In the genomic region with DNA sequence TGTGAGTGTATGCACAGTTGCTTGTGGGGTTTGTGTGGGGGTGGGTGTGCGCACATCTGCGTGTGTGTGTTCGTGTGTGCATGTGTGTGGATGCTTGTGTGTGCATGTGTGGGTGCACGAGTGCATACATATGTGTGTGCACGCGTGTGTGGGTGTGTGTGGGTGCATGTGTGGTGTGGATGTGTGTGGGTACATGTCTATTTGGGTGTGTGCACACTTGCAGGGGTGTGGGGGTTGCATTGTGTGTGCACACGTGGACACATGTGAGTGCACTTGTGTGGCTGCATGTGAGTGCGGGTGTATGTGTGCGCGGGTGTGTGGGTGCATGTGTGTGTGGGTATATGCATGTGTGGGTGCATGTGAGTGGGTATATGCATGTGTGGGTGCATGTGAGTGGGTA, we compare ENCODE assay signal across 1 cellular context.
TF ChIP-seq lines count a peak whose summit lies in the region.

No MANE protein-coding gene starts in this region.

TF ChIP-seq in HepG2, 621 proteins besides CTCF, POLR2A, EP300 and RAD21 (continued from another document):
- TF ChIP-seq ZNF512 (CRISPR knock-in tag; IDR thresholded peaks at IDR 0.05) = no peak
- no peak for TF ChIP-seq REL (CRISPR knock-in tag; conservative IDR thresholded peaks at IDR 0.05)
- TF ChIP-seq ZNF567 (CRISPR knock-in tag; IDR thresholded peaks at IDR 0.05; ENCODE audit: borderline replicate concordance) = no peak
- no peak for TF ChIP-seq NR2F1 (CRISPR knock-in tag; IDR thresholded peaks at IDR 0.05)
- TF ChIP-seq SKIL (CRISPR knock-in tag; IDR thresholded peaks at IDR 0.05; ENCODE audit: borderline replicate concordance) = no peak
- no peak for TF ChIP-seq ZNF263 (CRISPR knock-in tag; IDR thresholded peaks at IDR 0.05)
- TF ChIP-seq, protein P1, sequence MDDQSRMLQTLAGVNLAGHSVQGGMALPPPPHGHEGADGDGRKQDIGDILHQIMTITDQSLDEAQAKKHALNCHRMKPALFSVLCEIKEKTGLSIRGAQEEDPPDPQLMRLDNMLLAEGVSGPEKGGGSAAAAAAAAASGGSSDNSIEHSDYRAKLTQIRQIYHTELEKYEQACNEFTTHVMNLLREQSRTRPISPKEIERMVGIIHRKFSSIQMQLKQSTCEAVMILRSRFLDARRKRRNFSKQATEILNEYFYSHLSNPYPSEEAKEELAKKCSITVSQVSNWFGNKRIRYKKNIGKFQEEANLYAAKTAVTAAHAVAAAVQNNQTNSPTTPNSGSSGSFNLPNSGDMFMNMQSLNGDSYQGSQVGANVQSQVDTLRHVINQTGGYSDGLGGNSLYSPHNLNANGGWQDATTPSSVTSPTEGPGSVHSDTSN (CRISPR knock-in tag; IDR thresholded peaks at IDR 0.05; ENCODE audit: borderline replicate concordance) = no peak
- TF ChIP-seq ETV5 (CRISPR knock-in tag; IDR thresholded peaks at IDR 0.05; ENCODE audit: borderline replicate concordance) = no peak
- TF ChIP-seq HOXA9 (CRISPR knock-in tag; IDR thresholded peaks at IDR 0.05; ENCODE audit: borderline replicate concordance) = no peak
- TF ChIP-seq, protein P2, sequence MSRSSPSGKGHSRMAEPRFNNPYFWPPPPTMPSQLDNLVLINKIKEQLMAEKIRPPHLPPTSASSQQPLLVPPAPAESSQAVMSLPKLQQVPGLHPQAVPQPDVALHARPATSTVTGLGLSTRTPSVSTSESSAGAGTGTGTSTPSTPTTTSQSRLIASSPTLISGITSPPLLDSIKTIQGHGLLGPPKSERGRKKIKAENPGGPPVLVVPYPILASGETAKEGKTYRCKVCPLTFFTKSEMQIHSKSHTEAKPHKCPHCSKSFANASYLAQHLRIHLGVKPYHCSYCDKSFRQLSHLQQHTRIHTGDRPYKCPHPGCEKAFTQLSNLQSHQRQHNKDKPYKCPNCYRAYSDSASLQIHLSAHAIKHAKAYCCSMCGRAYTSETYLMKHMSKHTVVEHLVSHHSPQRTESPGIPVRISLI (CRISPR knock-in tag; IDR thresholded peaks at IDR 0.05; ENCODE audit: borderline replicate concordance) = no peak
- no peak for TF ChIP-seq JARID2 (CRISPR knock-in tag; IDR thresholded peaks at IDR 0.05; ENCODE audit: insufficient replicate concordance)
TF ChIP-seq in HepG2: peak in this region for 0.
